Comparison of ENCODE assay signal across 1 cellular context in the genomic region with DNA sequence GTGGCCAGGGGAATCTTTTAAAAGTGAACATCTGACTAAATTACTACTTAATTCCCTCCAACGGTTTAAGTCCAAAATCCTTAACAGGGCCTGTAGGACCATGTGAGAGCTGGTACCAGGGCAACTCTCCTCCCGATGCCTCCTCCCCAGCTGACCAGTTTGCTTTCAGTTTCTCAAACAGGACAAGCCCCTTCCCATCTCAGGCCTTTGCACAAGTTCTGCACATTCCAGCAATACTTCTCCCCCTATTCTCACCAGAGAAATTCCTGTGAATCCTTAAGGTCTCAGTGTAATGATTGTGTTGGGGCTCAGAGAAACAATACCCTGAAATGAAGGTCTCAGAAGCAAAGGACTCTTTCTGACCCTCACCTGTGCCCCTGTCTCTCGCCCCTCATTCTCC.
TF ChIP-seq lines count a peak whose summit lies in the region.

No MANE protein-coding gene starts in this region.

TF ChIP-seq in GM12878, 131 proteins besides CTCF, POLR2A, EP300 and RAD21:
- TF ChIP-seq, protein P1, sequence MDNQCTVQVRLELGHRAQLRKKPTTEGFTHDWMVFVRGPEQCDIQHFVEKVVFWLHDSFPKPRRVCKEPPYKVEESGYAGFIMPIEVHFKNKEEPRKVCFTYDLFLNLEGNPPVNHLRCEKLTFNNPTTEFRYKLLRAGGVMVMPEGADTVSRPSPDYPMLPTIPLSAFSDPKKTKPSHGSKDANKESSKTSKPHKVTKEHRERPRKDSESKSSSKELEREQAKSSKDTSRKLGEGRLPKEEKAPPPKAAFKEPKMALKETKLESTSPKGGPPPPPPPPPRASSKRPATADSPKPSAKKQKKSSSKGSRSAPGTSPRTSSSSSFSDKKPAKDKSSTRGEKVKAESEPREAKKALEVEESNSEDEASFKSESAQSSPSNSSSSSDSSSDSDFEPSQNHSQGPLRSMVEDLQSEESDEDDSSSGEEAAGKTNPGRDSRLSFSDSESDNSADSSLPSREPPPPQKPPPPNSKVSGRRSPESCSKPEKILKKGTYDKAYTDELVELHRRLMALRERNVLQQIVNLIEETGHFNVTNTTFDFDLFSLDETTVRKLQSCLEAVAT (IDR thresholded peaks at IDR 0.05), result no peak
- 0 out of 2 replicates have a peak, but pooled peaks have one; percentile 15 for TF ChIP-seq POLR2AphosphoS5 (IDR thresholded peaks at IDR 0.05; ENCODE audit: low read length)
TF ChIP-seq in GM12878: peak in this region for 1.
